ENCODE assay signal across 8 cellular contexts in the genomic region with DNA sequence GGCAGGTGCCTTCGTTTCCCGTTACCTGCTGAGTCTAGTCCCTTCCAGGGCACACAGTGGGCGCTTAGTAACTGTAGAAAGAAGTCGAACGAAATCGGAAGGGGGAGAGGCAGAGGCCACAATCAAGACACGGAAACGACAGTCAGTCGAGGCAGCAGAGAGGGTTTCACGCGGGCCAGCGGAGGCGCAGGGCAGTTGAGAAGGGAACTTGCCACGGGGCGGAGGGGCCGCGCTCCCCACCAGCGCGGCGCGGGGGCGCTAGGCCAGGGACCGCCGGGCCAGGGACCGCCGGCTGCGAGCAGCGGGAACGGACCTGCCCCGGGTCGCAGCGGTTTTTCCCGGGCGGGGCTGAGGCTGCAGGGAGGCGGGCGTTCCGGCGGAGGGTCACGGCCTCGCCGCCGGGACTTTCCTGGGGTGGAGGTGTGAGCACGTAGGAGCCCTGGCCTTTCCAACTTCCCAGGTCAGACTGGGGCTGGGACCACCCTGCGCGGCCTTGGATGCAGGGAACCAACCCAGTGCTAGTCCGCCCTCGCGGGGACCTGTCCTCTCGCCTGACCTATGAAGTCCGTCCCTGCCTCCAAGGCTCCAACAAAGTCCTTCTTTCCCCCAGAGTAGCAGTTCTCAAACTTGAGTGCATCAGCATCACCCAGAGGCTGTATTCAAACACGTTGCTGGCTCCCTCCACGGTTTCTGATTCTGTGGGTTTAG.
DNase-seq lines count a peak whose midpoint lies in the region; ATAC-seq and TF ChIP-seq lines count a peak whose summit lies in the region.

No MANE protein-coding gene starts in this region.

- TF ChIP-seq CTCF in mesothelial cell of epicardium (IDR thresholded peaks at IDR 0.05; ENCODE audit: unreplicated experiment): no peak

- H3K27me3 Mint-ChIP-seq in activated CD4-positive, alpha-beta memory T cell treated with anti-CD3 and anti-CD28 coated beads for 36 hours: no peaks in the 10 kb centered on the region
- H3K27me3 Mint-ChIP-seq in mesothelial cell of epicardium (ENCODE audit: low read depth): peaks cover 2% of the 10 kb centered on the region

- H3K9me3 Mint-ChIP-seq in activated CD4-positive, alpha-beta memory T cell treated with anti-CD3 and anti-CD28 coated beads for 36 hours: no peaks in the 10 kb centered on the region
- H3K9me3 Mint-ChIP-seq in mesothelial cell of epicardium: no peaks in the 10 kb centered on the region

- H3K9ac ChIP-seq in endocrine pancreas (ENCODE audit: control insufficient read depth, insufficient read depth, low read length): peak overlapping the region; percentile 84

- ATAC-seq in GM19328 (IDR thresholded peaks at IDR 0.05; ENCODE audit: unreplicated experiment): peak; percentile 44
- peak; percentile 40 for ATAC-seq in HG03469 (IDR thresholded peaks at IDR 0.05; ENCODE audit: unreplicated experiment)

- H3K27me3 ChIP-seq in endocrine pancreas (ENCODE audit: control insufficient read depth, insufficient read depth, low read length): no peaks in the 10 kb centered on the region

- DNase-seq in AG08396 (ENCODE audit: low spot score) (peak; percentile 53), mesothelial cell of epicardium (ENCODE audit: low spot score in 2 of 2, unreplicated experiment in 2 of 2) (peak in 1 of 2 experiments; percentile 50), DMS153 (lab: John Stamatoyannopoulos, UW) (no peak)
- peak; percentile 60 for DNase-seq in activated CD4-positive, alpha-beta memory T cell treated with anti-CD3 and anti-CD28 coated beads for 36 hours
- peak; percentile 8 to 50 for DNase-seq in stimulated activated CD8-positive, alpha-beta memory T cell treated with anti-CD3 and anti-CD28 coated beads, Interleukin-7, amount 100 ng/mL, for 4 hours (ENCODE audit: low read depth in 2 of 2)

- intact Hi-C loops in activated CD4-positive, alpha-beta memory T cell treated with anti-CD3 and anti-CD28 coated beads for 36 hours (cut with micrococcal nuclease): loop anchor here (5.0 to 10.0 kb wide), 4 partner anchors 148 to 548 kb away; a partner anchor contains a TSS

- peaks cover 2% of the 10 kb centered on the region for H3K4me1 ChIP-seq in endocrine pancreas (ENCODE audit: control insufficient read depth, insufficient read depth, low read length)

- peaks cover 28% of the 10 kb centered on the region for H3K4me1 Mint-ChIP-seq in activated CD4-positive, alpha-beta memory T cell treated with anti-CD3 and anti-CD28 coated beads for 36 hours (ENCODE audit: low read depth)
- peaks cover 38% of the 10 kb centered on the region for H3K4me1 Mint-ChIP-seq in mesothelial cell of epicardium

- CTCF ChIA-PET in activated CD4-positive, alpha-beta memory T cell treated with anti-CD3 and anti-CD28 coated beads for 36 hours (lab: Charles Lee): no interaction called here

- H3K27ac Mint-ChIP-seq in activated CD4-positive, alpha-beta memory T cell treated with anti-CD3 and anti-CD28 coated beads for 36 hours: peak overlapping the region; percentile 67
- H3K27ac Mint-ChIP-seq in mesothelial cell of epicardium: peak overlapping the region; percentile 26

- no peaks in the 10 kb centered on the region for H3K36me3 ChIP-seq in endocrine pancreas (ENCODE audit: control insufficient read depth, insufficient read depth, low read length)

- no peaks in the 10 kb centered on the region for H3K9me3 ChIP-seq in endocrine pancreas (ENCODE audit: control insufficient read depth, low read length)

- peak overlapping the region; percentile 83 for H3K4me3 Mint-ChIP-seq in activated CD4-positive, alpha-beta memory T cell treated with anti-CD3 and anti-CD28 coated beads for 36 hours
- peak overlapping the region; percentile 75 for H3K4me3 Mint-ChIP-seq in mesothelial cell of epicardium

- peak overlapping the region; percentile 52 for H3K4me3 ChIP-seq in endocrine pancreas (ENCODE audit: control insufficient read depth, insufficient read depth, low read length)

- H3K36me3 Mint-ChIP-seq in activated CD4-positive, alpha-beta memory T cell treated with anti-CD3 and anti-CD28 coated beads for 36 hours: no peaks in the 10 kb centered on the region
- no peaks in the 10 kb centered on the region for H3K36me3 Mint-ChIP-seq in mesothelial cell of epicardium

- POLR2A ChIA-PET in activated CD4-positive, alpha-beta memory T cell treated with anti-CD3 and anti-CD28 coated beads for 36 hours (lab: Charles Lee): no interaction called here
